ENCODE assay signal across 2 cellular contexts in genomic region chr5:37905230-37905629, GRCh38.
TF ChIP-seq lines count a peak whose summit lies in the region.

No MANE protein-coding gene starts in this region.

TF ChIP-seq in IMR-90, 13 proteins besides CTCF, POLR2A, EP300 and RAD21:
- TF ChIP-seq USF2 (IDR thresholded peaks at IDR 0.05; ENCODE audit: low read depth, low read length) (no peak), CEBPB (IDR thresholded peaks at IDR 0.05; ENCODE audit: low read depth, low read length) (peak; percentile 87)

TF ChIP-seq in H1, 55 proteins besides CTCF, POLR2A, EP300 and RAD21 (continued from another document):
- TF ChIP-seq CBX5 (IDR thresholded peaks at IDR 0.05; ENCODE audit: low read depth, low read length) (no peak), TBP (IDR thresholded peaks at IDR 0.05; ENCODE audit: low read depth, low read length) (no peak), HDAC2 (IDR thresholded peaks at IDR 0.05; ENCODE audit: borderline replicate concordance in 1 of 2, low read depth in 2 of 2, low read length in 2 of 2) (no peak), MAFK (IDR thresholded peaks at IDR 0.05; ENCODE audit: low read depth, low read length) (no peak), TAF1 (IDR thresholded peaks at IDR 0.05; ENCODE audit: low read depth, low read length) (no peak)
